1 cellular context compared by ENCODE assay signal in genomic region chr10:131805696-131806095, GRCh38.
TF ChIP-seq lines count a peak whose summit lies in the region.

No MANE protein-coding gene starts in this region.

TF ChIP-seq in GM23338, 12 proteins besides CTCF, POLR2A, EP300 and RAD21 (continued from another document):
- TF ChIP-seq ZNF462 (CRISPR knock-in tag; IDR thresholded peaks at IDR 0.05) = no peak
- TF ChIP-seq CREB1 (CRISPR knock-in tag; IDR thresholded peaks at IDR 0.05; ENCODE audit: low read depth) = no peak
- TF ChIP-seq ZNF331 (CRISPR knock-in tag; IDR thresholded peaks at IDR 0.05; ENCODE audit: low read depth) = no peak
- TF ChIP-seq REST (IDR thresholded peaks at IDR 0.05; ENCODE audit: unreplicated experiment) = no peak
- TF ChIP-seq POLR2AphosphoS5 (IDR thresholded peaks at IDR 0.05; ENCODE audit: low read depth) = no peak
- no peak for TF ChIP-seq EZH2 (IDR thresholded peaks at IDR 0.05; ENCODE audit: low read depth, unreplicated experiment)
